1 cellular context compared by ENCODE assay signal in the genomic region with DNA sequence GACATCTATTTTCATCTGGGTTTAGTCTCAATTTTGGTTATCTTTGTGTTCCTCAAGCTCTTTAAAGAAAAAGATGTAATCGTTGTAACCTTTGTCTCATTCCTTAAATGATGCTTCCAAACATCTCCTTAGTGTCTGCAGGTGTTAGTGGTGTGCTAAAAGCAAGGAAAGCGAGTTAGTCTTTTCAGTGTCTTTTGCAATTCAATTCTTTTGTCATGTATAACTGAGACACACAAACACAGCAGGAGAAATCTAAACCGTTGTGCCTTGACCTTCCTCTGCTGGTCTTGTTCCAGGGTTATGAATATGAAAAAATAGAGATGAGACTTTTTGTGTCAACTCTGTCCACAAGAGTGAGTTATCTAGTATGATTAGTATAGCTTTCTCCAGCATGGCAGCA.
TF ChIP-seq lines count a peak whose summit lies in the region.

No MANE protein-coding gene starts in this region.

TF ChIP-seq in K562, 482 proteins besides CTCF, POLR2A, EP300 and RAD21:
- TF ChIP-seq PPARD (CRISPR knock-in tag; IDR thresholded peaks at IDR 0.05) = 0 out of 2 replicates have a peak, but pooled peaks have one; percentile 13
- TF ChIP-seq ZNF311 (CRISPR knock-in tag; IDR thresholded peaks at IDR 0.05) = no peak
